ENCODE assay signal across 22 cellular contexts in genomic region chr4:100635899-100636298, GRCh38.
DNase-seq lines count a peak whose midpoint lies in the region; ATAC-seq and TF ChIP-seq lines count a peak whose summit lies in the region.
"Had no signal": no experiment of that assay in that cellular context is flagged by ENCODE, and none has a peak within 500 bp of the region (broad histone marks: within the 10 kb centered on the region; RNA-seq: fewer than 3 reads in every experiment).

No MANE protein-coding gene starts in this region.

- no peaks in the 10 kb centered on the region for H3K27me3 ChIP-seq in mesendoderm (ENCODE audit: insufficient read depth, low read length, poor library complexity)
- H3K27me3 ChIP-seq: BLaER1 treated with 17β-estradiol and CSF1 and Interleukin-3, amounts not matched to agents 10 nM and 100 nM had no signal

- H3K56ac ChIP-seq in mesendoderm (ENCODE audit: low read length) = no peak overlapping the region

- no peak overlapping the region for H2BK15ac ChIP-seq in mesendoderm (replicated peaks; ENCODE audit: low read depth)

- H3K27ac ChIP-seq in mesendoderm (ENCODE audit: low read depth, low read length) = no peak overlapping the region
- H3K27ac ChIP-seq: BLaER1 treated with 17β-estradiol and CSF1 and Interleukin-3, amounts not matched to agents 10 nM and 100 nM; KMS-11 had no signal

- no peak overlapping the region for H2BK120ac ChIP-seq in mesendoderm (ENCODE audit: low read depth, low read length)

- no peak overlapping the region for H3K18ac ChIP-seq in mesendoderm (ENCODE audit: low read length)

- no peaks in the 10 kb centered on the region for H3K4me1 ChIP-seq in mesendoderm (ENCODE audit: control insufficient read depth, low read depth, low read length)
- H3K4me1 ChIP-seq: BLaER1 treated with 17β-estradiol and CSF1 and Interleukin-3, amounts not matched to agents 10 nM and 100 nM had no signal

- H3K4me2 ChIP-seq in mesendoderm (ENCODE audit: low read length) = no peak overlapping the region
- H3K4me2 ChIP-seq: BLaER1 treated with 17β-estradiol and CSF1 and Interleukin-3, amounts not matched to agents 10 nM and 100 nM; KMS-11; SK-N-SH had no signal

- H3K23ac ChIP-seq in mesendoderm (ENCODE audit: low read length) = no peak overlapping the region

- H4K5ac ChIP-seq in mesendoderm (ENCODE audit: low read length) = no peak overlapping the region

- ATAC-seq in GM21526 (IDR thresholded peaks at IDR 0.05; ENCODE audit: low FRiP score, unreplicated experiment) = no peak
- ATAC-seq: CD8-positive, alpha-beta T cell had no signal

- no peak for TF ChIP-seq CTCF in LNCaP clone FGC (IDR thresholded peaks at IDR 0.05; ENCODE audit: control insufficient read depth, extremely low read depth, insufficient read depth)
- no peak for TF ChIP-seq CTCF in epithelial cell of esophagus (IDR thresholded peaks at IDR 0.05; ENCODE audit: insufficient read depth, low read depth, low read length, missing control alignments)

- H3K79me2 ChIP-seq in mesendoderm (ENCODE audit: control insufficient read depth, insufficient read depth, low read length) = no peaks in the 10 kb centered on the region

- no peak overlapping the region for H3K4me3 ChIP-seq in LNCaP clone FGC (ENCODE audit: low read depth, low read length)
- no peak overlapping the region for H3K4me3 ChIP-seq in epithelial cell of esophagus (ENCODE audit: low read length)
- H3K4me3 ChIP-seq in mesendoderm (ENCODE audit: low read length) = no peak overlapping the region
- H3K4me3 ChIP-seq: BLaER1 treated with 17β-estradiol and CSF1 and Interleukin-3, amounts not matched to agents 10 nM and 100 nM had no signal

- no peaks in the 10 kb centered on the region for H3K36me3 ChIP-seq in mesendoderm (ENCODE audit: control insufficient read depth, insufficient read depth, low read length)
- H3K36me3 ChIP-seq: BLaER1 treated with 17β-estradiol and CSF1 and Interleukin-3, amounts not matched to agents 10 nM and 100 nM had no signal

- no peak overlapping the region for H3K4ac ChIP-seq in mesendoderm (ENCODE audit: low read depth, low read length)

- no peak overlapping the region for H3K9ac ChIP-seq in mesendoderm (ENCODE audit: low read length)
- H3K9ac ChIP-seq: BLaER1 treated with 17β-estradiol and CSF1 and Interleukin-3, amounts not matched to agents 10 nM and 100 nM; KMS-11; SK-N-SH had no signal

- H2BK5ac ChIP-seq in mesendoderm (ENCODE audit: low read length) = no peak overlapping the region

- no peak overlapping the region for H4K8ac ChIP-seq in mesendoderm (ENCODE audit: low read depth, low read length)

- H2AK5ac ChIP-seq in mesendoderm (ENCODE audit: low read length) = no peak overlapping the region

- DNase-seq in DMS53 (lab: John Stamatoyannopoulos, UW) (peak; percentile 7), DMS53 treated with DMSO at 0.1 percent for 48 hours (lab: John Stamatoyannopoulos, UW; ENCODE audit: unreplicated experiment) (no peak), LNCaP clone FGC (ENCODE audit: low read depth) (peak; percentile 14), epithelial cell of esophagus (ENCODE audit: low read depth) (peak; percentile 78), mesendoderm (peak; percentile 23), NCI-H510A (lab: John Stamatoyannopoulos, UW) (no peak), DMS79 treated with DMSO at 0.1 percent for 48 hours (lab: John Stamatoyannopoulos, UW) (no peak)
- DNase-seq: 8988T; CD8-positive, alpha-beta T cell; GF-D8; IMR-90; MV-4-11; NCI-H1105 treated with DMSO at 0.1 percent for 48 hours; NCI-H2081 treated with DMSO at 0.1 percent for 48 hours; NCI-H2171 treated with DMSO at 0.1 percent for 48 hours; NCI-H526; RPMI8226; SHP77; SK-N-SH had no signal

- H3K79me1 ChIP-seq in mesendoderm (ENCODE audit: low read length) = no peaks in the 10 kb centered on the region

Comparison
In these comparisons a context has a peak if more than half of its experiments do, and no peak if none do; other contexts are left out.
1. DNase-seq: peak in DMS53 (single experiment), LNCaP clone FGC (single experiment), epithelial cell of esophagus (single experiment) and mesendoderm (single experiment); none in DMS53 treated with DMSO at 0.1 percent for 48 hours (single experiment), NCI-H510A (single experiment) and DMS79 treated with DMSO at 0.1 percent for 48 hours (single experiment).